Comparison of ENCODE assay signal across 26 cellular contexts in genomic region chr18:29873211-29873610, GRCh38.
"Had no signal": no experiment of that assay in that cellular context is flagged by ENCODE, and none has a peak within 500 bp of the region (broad histone marks: within the 10 kb centered on the region; RNA-seq: fewer than 3 reads in every experiment).

No MANE protein-coding gene starts in this region.

- H3K36me3 ChIP-seq: neural progenitor cell, pancreas, spleen, suprapubic skin, tibial artery, transverse colon, upper lobe of left lung, vagina had no signal

- H3K9ac ChIP-seq: neural progenitor cell had no signal

- H3K4me1 ChIP-seq: neural progenitor cell, pancreas, psoas muscle, spleen, suprapubic skin, testis, tibial artery, transverse colon, upper lobe of left lung, vagina had no signal

- ATAC-seq: naive thymus-derived CD4-positive, alpha-beta T cell; natural killer cell; pancreas; psoas muscle; right cardiac atrium; sciatic nerve; stimulated activated memory B cell treated with anti-CD40 and anti-IgM and Interleukin-4, amounts not matched to agents 10 μg/mL and 1 μg/mL and 100 μg/mL, for 72 hours; stimulated activated naive CD8-positive, alpha-beta T cell treated with anti-CD3 and anti-CD28 coated beads, Interleukin-15, amount 100 ng/mL, for 72 hours; stimulated activated naive CD8-positive, alpha-beta T cell treated with anti-CD3 and anti-CD28 coated beads, Interleukin-15, Interleukin-2, amounts not matched to agents 100 U/mL and 50 U/mL, for 24 hours had no signal

- DNase-seq: naive thymus-derived CD4-positive, alpha-beta T cell; natural killer cell; pancreas; psoas muscle; spleen; stimulated activated CD4-positive, alpha-beta T cell treated with anti-CD3 and anti-CD28 coated beads, Interleukin-12 subunit alpha, Interleukin-12 subunit beta, amount 100 ng/mL, for 4 hours; stimulated activated CD4-positive, alpha-beta T cell treated with anti-CD3 and anti-CD28 coated beads, Interleukin-1b, Interleukin-23, amount 100 ng/mL, for 48 hours; stimulated activated CD4-positive, alpha-beta T cell treated with anti-CD3 and anti-CD28 coated beads, Interleukin-4, amount 100 ng/mL, for 1 hour; stimulated activated CD4-positive, alpha-beta T cell treated with anti-CD3 and anti-CD28 coated beads, Interleukin-4, amount 100 ng/mL, for 4 hours; stimulated activated CD8-positive, alpha-beta memory T cell treated with anti-CD3 and anti-CD28 coated beads, Interleukin-4, amount 100 ng/mL, for 48 hours; stimulated activated naive CD4-positive, alpha-beta T cell; stimulated activated naive CD8-positive, alpha-beta T cell treated with anti-CD3 and anti-CD28 coated beads, Interleukin-15, amount 100 ng/mL, for 72 hours; stimulated activated naive CD8-positive, alpha-beta T cell treated with anti-CD3 and anti-CD28 coated beads, Interleukin-15, Interleukin-2, amounts not matched to agents 100 U/mL and 50 U/mL, for 24 hours; substantia nigra; testis; tibial artery; transverse colon; upper lobe of left lung had no signal

- H3K27me3 ChIP-seq: neural progenitor cell, pancreas, spleen, suprapubic skin, testis, tibial artery, transverse colon, upper lobe of left lung, vagina had no signal

- H3K4me3 ChIP-seq: neural progenitor cell, pancreas, psoas muscle, skin epidermis, smooth muscle cell, spleen, suprapubic skin, testis, tibial artery, transverse colon, upper lobe of left lung, vagina had no signal

- H3K4me2 ChIP-seq: neural progenitor cell, smooth muscle cell had no signal

- H2AFZ ChIP-seq: neural progenitor cell had no signal

- H3K27ac ChIP-seq: neural progenitor cell, pancreas, psoas muscle, skin epidermis, spleen, suprapubic skin, testis, tibial artery, transverse colon, upper lobe of left lung, vagina had no signal

- H3K9me3 ChIP-seq: pancreas, psoas muscle, suprapubic skin, testis, tibial artery, transverse colon, upper lobe of left lung, vagina had no signal
